Comparison of ENCODE assay signal across 1 cellular context in the genomic region with DNA sequence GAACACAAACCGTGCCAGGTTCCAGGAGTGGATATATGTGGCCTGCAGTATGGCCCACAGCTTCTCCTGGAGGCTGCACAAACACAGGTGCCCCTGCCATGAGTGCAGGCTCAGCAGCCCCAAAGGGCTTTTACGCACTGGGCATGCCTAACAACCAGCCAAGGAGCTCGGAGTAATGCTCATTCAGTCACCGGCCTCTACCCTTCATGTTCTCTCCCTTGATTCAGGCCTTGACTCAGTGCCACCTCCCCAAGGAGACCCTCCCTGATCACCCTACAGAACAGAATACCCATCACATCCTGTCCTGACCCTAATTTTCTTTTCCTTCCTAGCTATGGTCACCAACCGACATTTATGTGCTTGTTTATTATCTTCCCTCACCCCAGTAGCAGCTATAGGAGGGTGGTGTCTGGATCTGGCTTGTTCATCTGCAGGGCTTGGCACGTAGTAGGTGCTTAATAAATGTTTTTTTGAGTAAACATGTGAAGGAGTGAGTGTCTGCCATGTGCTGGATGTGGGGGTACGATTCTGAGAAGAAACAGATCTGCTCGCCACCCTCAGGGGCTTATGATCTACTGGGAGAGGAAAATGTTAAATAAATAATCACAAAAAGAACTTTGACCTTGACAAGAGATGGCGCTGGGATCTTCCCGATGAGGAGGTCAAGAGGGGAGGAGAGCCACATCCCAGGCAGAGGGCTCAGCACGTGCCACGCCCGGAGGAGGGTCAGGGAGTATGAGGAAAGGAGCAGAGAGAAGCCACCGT.
TF ChIP-seq lines count a peak whose summit lies in the region.

No MANE protein-coding gene starts in this region.

TF ChIP-seq in HepG2, 621 proteins besides CTCF, POLR2A, EP300 and RAD21 (continued from another document):
- peak; percentile 35; the same call in 1 of the 2 replicates for TF ChIP-seq ARID4A (CRISPR knock-in tag; IDR thresholded peaks at IDR 0.05; ENCODE audit: borderline replicate concordance)
- TF ChIP-seq MBD4 (IDR thresholded peaks at IDR 0.05; ENCODE audit: borderline replicate concordance, low read length), result no peak
- TF ChIP-seq YEATS2 (CRISPR knock-in tag; IDR thresholded peaks at IDR 0.05; ENCODE audit: borderline replicate concordance), result no peak
- no peak for TF ChIP-seq ZFP36L1 (CRISPR knock-in tag; IDR thresholded peaks at IDR 0.05)
- TF ChIP-seq ZNF687 (CRISPR knock-in tag; IDR thresholded peaks at IDR 0.05), result peak; percentile 53
- no peak for TF ChIP-seq PBX3 (CRISPR knock-in tag; IDR thresholded peaks at IDR 0.05; ENCODE audit: borderline replicate concordance)
- TF ChIP-seq HNF4A (CRISPR knock-in tag; IDR thresholded peaks at IDR 0.05), result peak; percentile 72
- TF ChIP-seq RXRB (CRISPR knock-in tag; IDR thresholded peaks at IDR 0.05; ENCODE audit: borderline replicate concordance), result peak; percentile 70; the same call in 1 of the 2 replicates
- no peak for TF ChIP-seq ADNP (CRISPR knock-in tag; IDR thresholded peaks at IDR 0.05)
- TF ChIP-seq ARNTL (CRISPR knock-in tag; IDR thresholded peaks at IDR 0.05), result peak; percentile 51; the same call in 1 of the 2 replicates
- TF ChIP-seq HMGA1 (CRISPR knock-in tag; conservative IDR thresholded peaks at IDR 0.05), result no peak
- no peak for TF ChIP-seq FOXA1 (IDR thresholded peaks at IDR 0.05)
- TF ChIP-seq FOXA1 (CRISPR knock-in tag; IDR thresholded peaks at IDR 0.05), result 0 out of 2 replicates have a peak, but pooled peaks have one; percentile 22
- peak; percentile 89 for TF ChIP-seq NR2F6 (IDR thresholded peaks at IDR 0.05)
- peak; percentile 90 for TF ChIP-seq NR2F6 (CRISPR knock-in tag; IDR thresholded peaks at IDR 0.05)
- TF ChIP-seq, protein P1, sequence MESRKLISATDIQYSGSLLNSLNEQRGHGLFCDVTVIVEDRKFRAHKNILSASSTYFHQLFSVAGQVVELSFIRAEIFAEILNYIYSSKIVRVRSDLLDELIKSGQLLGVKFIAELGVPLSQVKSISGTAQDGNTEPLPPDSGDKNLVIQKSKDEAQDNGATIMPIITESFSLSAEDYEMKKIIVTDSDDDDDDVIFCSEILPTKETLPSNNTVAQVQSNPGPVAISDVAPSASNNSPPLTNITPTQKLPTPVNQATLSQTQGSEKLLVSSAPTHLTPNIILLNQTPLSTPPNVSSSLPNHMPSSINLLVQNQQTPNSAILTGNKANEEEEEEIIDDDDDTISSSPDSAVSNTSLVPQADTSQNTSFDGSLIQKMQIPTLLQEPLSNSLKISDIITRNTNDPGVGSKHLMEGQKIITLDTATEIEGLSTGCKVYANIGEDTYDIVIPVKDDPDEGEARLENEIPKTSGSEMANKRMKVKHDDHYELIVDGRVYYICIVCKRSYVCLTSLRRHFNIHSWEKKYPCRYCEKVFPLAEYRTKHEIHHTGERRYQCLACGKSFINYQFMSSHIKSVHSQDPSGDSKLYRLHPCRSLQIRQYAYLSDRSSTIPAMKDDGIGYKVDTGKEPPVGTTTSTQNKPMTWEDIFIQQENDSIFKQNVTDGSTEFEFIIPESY (CRISPR knock-in tag; IDR thresholded peaks at IDR 0.05), result no peak
- no peak for TF ChIP-seq NRL (CRISPR knock-in tag; IDR thresholded peaks at IDR 0.05; ENCODE audit: borderline replicate concordance)
- 0 out of 2 replicates have a peak, but pooled peaks have one; percentile 16 for TF ChIP-seq ZNF563 (CRISPR knock-in tag; IDR thresholded peaks at IDR 0.05)
